8 cellular contexts compared by ENCODE assay signal in the genomic region with DNA sequence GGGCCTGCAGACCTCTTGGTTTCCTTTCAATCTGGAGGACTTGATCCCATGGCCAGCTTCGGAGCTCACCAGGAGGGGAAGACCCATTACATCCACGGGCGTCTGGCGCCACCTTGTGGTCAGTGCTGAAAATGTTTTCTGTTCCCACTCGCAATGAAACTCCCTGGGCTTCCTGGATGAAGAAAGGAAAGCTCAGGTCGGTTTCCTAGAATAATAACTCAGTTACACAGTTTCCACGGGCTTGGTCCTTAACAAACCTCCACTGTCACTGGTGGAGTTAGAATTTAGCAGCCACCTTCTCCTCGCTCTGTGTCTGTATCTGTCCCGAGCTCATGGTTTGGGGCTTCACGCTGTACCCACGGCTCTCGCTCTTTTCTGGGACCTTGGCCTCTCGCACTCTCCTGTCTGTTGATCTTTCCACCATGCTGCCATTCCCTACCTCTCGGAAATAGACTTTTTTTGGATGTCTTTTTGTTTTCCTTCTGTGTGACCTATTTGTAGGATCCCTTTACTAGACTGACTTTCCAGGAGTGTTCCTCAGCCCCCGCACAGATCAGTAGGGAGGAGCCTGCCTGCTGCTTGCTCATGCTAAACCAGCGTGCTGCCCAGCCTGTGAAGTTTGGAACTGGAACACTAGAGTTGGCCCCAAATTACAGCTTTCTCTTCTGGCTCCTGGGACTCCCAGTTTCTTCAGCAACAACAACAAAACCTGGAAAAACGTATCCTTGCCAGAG. TPM values are rescaled to one million over a fixed set of nuclear protein-coding genes. Genes with fewer than 3 reads are reported as not detected.
DNase-seq lines count a peak whose midpoint lies in the region; ATAC-seq and TF ChIP-seq lines count a peak whose summit lies in the region.

No MANE protein-coding gene starts in this region.

- H3K36me3 Mint-ChIP-seq in activated T-helper 2 cell treated with anti-CD3 and anti-CD28 coated beads, Interferon-gamma antibody, Interleukin-2, Interleukin-4, amounts not matched to agents 10 μg/mL and 5 μg/mL and 100 μg/mL, durations not matched to agents 14 hours and 24 hours and 36 hours (ENCODE audit: low read depth) = no peaks in the 10 kb centered on the region
- H3K36me3 Mint-ChIP-seq in nephron progenitor cell (ENCODE audit: low read depth) = no peaks in the 10 kb centered on the region

- DNase-seq in DMS53 (lab: John Stamatoyannopoulos, UW) (peak; percentile 85), GOT3 (lab: John Stamatoyannopoulos, UW) (peak; percentile 57), RWPE1 (ENCODE audit: low spot score) (peak; percentile 85), fibroblast of the aortic adventitia (ENCODE audit: low read depth) (peak; percentile 92), nephron progenitor cell (peak; percentile 92)
- peak; percentile 74 for DNase-seq in activated T-helper 2 cell treated with anti-CD3 and anti-CD28 coated beads, Interferon-gamma antibody, Interleukin-2, Interleukin-4, amounts not matched to agents 10 μg/mL and 5 μg/mL and 100 μg/mL, durations not matched to agents 14 hours and 24 hours and 36 hours (ENCODE audit: low spot score)
- DNase-seq in stimulated activated naive CD8-positive, alpha-beta T cell treated with anti-CD3 and anti-CD28 coated beads, Interleukin-15, Interleukin-2, amounts not matched to agents 100 U/mL and 50 U/mL, for 24 hours = peak; percentile 87

- POLR2A ChIA-PET in RWPE1 (lab: Yijun Ruan, JAX; ENCODE audit: low non-redundant PET) = interaction anchor here (1.3 kb wide), 1 partner anchor 262 kb away, joined by 7 read pairs; a partner anchor contains a TSS

- no peaks in the 10 kb centered on the region for H3K9me2 ChIP-seq in Loucy (replicated peaks; ENCODE audit: low read depth, low read length)

- TF ChIP-seq CTCF in Loucy (conservative IDR thresholded peaks at IDR 0.05; ENCODE audit: low read length) = peak; percentile 95
- TF ChIP-seq CTCF in RWPE1 (conservative IDR thresholded peaks at IDR 0.05; ENCODE audit: low read depth) = peak; percentile 81
- peak; percentile 73 for TF ChIP-seq CTCF in fibroblast of the aortic adventitia (IDR thresholded peaks at IDR 0.05; ENCODE audit: insufficient read depth, low read length)
- peak; percentile 84 for TF ChIP-seq CTCF in nephron progenitor cell (IDR thresholded peaks at IDR 0.05)

- H3K4me3 ChIP-seq in Loucy (ENCODE audit: low read length, poor library complexity, severe bottlenecking) (peak overlapping the region; percentile 45), fibroblast of the aortic adventitia (ENCODE audit: low read depth, low read length) (peak overlapping the region; percentile 71)

- H3K36me3 ChIP-seq in Loucy (ENCODE audit: insufficient read depth, low read length) = no peaks in the 10 kb centered on the region

- peak overlapping the region; percentile 96 for H2AFZ ChIP-seq in Loucy (ENCODE audit: low read length)

- no peaks in the 10 kb centered on the region for H3K27me3 ChIP-seq in Loucy (ENCODE audit: insufficient read depth, low read length, poor library complexity, severe bottlenecking)

- no peaks in the 10 kb centered on the region for H3K79me2 ChIP-seq in Loucy (ENCODE audit: insufficient read depth, low read length)

- peak overlapping the region; percentile 24 for H3K9ac ChIP-seq in Loucy (ENCODE audit: low read depth, low read length, poor library complexity, severe bottlenecking)

- H4K20me1 ChIP-seq in Loucy (ENCODE audit: insufficient read depth, low read length, poor library complexity, severe bottlenecking) = no peaks in the 10 kb centered on the region

- ATAC-seq in stimulated activated naive CD8-positive, alpha-beta T cell treated with anti-CD3 and anti-CD28 coated beads, Interleukin-15, Interleukin-2, amounts not matched to agents 100 U/mL and 50 U/mL, for 24 hours = peak; percentile 90

- no peak overlapping the region for H3K27ac Mint-ChIP-seq in activated T-helper 2 cell treated with anti-CD3 and anti-CD28 coated beads, Interferon-gamma antibody, Interleukin-2, Interleukin-4, amounts not matched to agents 10 μg/mL and 5 μg/mL and 100 μg/mL, durations not matched to agents 14 hours and 24 hours and 36 hours
- H3K27ac Mint-ChIP-seq in nephron progenitor cell = peak overlapping the region; percentile 2

- intact Hi-C loops in activated T-helper 2 cell treated with anti-CD3 and anti-CD28 coated beads, Interferon-gamma antibody, Interleukin-2, Interleukin-4, amounts not matched to agents 10 μg/mL and 5 μg/mL and 100 μg/mL, durations not matched to agents 14 hours and 24 hours and 36 hours (cut with micrococcal nuclease) = loop anchor here (1.0 to 10.0 kb wide), 9 partner anchors 152 to 939 kb away; a partner anchor contains a TSS

- peaks cover 3% of the 10 kb centered on the region for H3K27me3 Mint-ChIP-seq in activated T-helper 2 cell treated with anti-CD3 and anti-CD28 coated beads, Interferon-gamma antibody, Interleukin-2, Interleukin-4, amounts not matched to agents 10 μg/mL and 5 μg/mL and 100 μg/mL, durations not matched to agents 14 hours and 24 hours and 36 hours (ENCODE audit: low read depth)
- H3K27me3 Mint-ChIP-seq in nephron progenitor cell (ENCODE audit: low read depth, poor library complexity) = peaks cover 5% of the 10 kb centered on the region

- H3K4me1 ChIP-seq in Loucy (ENCODE audit: insufficient read depth, low read length, poor library complexity, severe bottlenecking) = peaks cover 6% of the 10 kb centered on the region

- H3K4me1 Mint-ChIP-seq in activated T-helper 2 cell treated with anti-CD3 and anti-CD28 coated beads, Interferon-gamma antibody, Interleukin-2, Interleukin-4, amounts not matched to agents 10 μg/mL and 5 μg/mL and 100 μg/mL, durations not matched to agents 14 hours and 24 hours and 36 hours (ENCODE audit: low read depth) = peaks cover 5% of the 10 kb centered on the region
- H3K4me1 Mint-ChIP-seq in nephron progenitor cell = peaks cover 32% of the 10 kb centered on the region

- no peaks in the 10 kb centered on the region for H3K9me3 ChIP-seq in Loucy (ENCODE audit: insufficient read depth, low read depth, low read length)

- CTCF ChIA-PET in RWPE1 (lab: Yijun Ruan, JAX) = interaction anchor here (0.6 to 1.6 kb wide), 20 partner anchors 9 to 1444 kb away, joined by 3 to 14 read pairs (median 4); a partner anchor contains a TSS

- H3K9me3 Mint-ChIP-seq in activated T-helper 2 cell treated with anti-CD3 and anti-CD28 coated beads, Interferon-gamma antibody, Interleukin-2, Interleukin-4, amounts not matched to agents 10 μg/mL and 5 μg/mL and 100 μg/mL, durations not matched to agents 14 hours and 24 hours and 36 hours = no peaks in the 10 kb centered on the region
- H3K9me3 Mint-ChIP-seq in nephron progenitor cell = peaks cover 4% of the 10 kb centered on the region

- peak overlapping the region; percentile 75 for H3K27ac ChIP-seq in RWPE1

- 0 out of 2 replicates have a peak, but pooled peaks cover 2% of the 10 kb centered on the region for H3F3A ChIP-seq in Loucy (ENCODE audit: low read depth)

- peak overlapping the region; percentile 77 for H3K4me3 Mint-ChIP-seq in activated T-helper 2 cell treated with anti-CD3 and anti-CD28 coated beads, Interferon-gamma antibody, Interleukin-2, Interleukin-4, amounts not matched to agents 10 μg/mL and 5 μg/mL and 100 μg/mL, durations not matched to agents 14 hours and 24 hours and 36 hours (ENCODE audit: low read depth)
- H3K4me3 Mint-ChIP-seq in nephron progenitor cell = peak overlapping the region; percentile 79

- peak overlapping the region; percentile 44 for H3K4me2 ChIP-seq in Loucy (ENCODE audit: low read depth, low read length, poor library complexity, severe bottlenecking)

RNA-seq across cellular contexts. Expression of a gene that starts 56.3 kb away (rescaled TPM):
- 1.3 TPM in 2 replicates for total RNA-seq in activated T-helper 2 cell treated with anti-CD3 and anti-CD28 coated beads, Interferon-gamma antibody, Interleukin-2, Interleukin-4, amounts not matched to agents 10 μg/mL and 5 μg/mL and 100 μg/mL, durations not matched to agents 14 hours and 24 hours and 36 hours
- total RNA-seq in fibroblast of the aortic adventitia (ENCODE audit: low replicate concordance) = 3.9 and 4.6 TPM in 2 replicates

Comparison
In these comparisons a context has a peak if more than half of its experiments do, and no peak if none do; other contexts are left out.
1. Peak in every context shown above with its lines: DNase-seq, ATAC-seq, H3K4me3 ChIP-seq and H3K27ac ChIP-seq.